In the genomic region with DNA sequence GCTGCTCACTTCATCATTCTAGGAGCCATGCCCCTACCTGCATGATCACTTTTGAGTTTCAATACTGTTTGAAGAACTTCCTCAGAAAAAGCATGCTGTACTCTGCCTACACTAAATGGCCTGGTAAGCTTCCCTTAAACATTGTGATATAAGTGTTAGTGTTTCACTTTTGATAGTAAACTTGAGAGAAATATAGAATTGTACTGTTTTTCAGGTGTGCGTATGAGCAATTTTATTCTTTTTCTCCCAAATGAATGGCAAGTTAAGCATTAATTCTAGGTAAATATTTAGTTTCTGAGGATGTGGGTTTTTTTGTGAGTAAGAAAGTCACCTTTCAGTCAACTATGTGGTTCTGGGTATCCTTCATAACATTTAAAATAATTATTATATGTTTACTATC, we compare ENCODE assay signal across 19 cellular contexts.
DNase-seq lines count a peak whose midpoint lies in the region; ATAC-seq lines count a peak whose summit lies in the region.
"Had no signal": no experiment of that assay in that cellular context is flagged by ENCODE, and none has a peak within 500 bp of the region (broad histone marks: within the 10 kb centered on the region; RNA-seq: fewer than 3 reads in every experiment).

No MANE protein-coding gene starts in this region.

- no peaks in the 10 kb centered on the region for H3K27me3 Mint-ChIP-seq in activated naive CD8-positive, alpha-beta T cell treated with anti-CD3 and anti-CD28 coated beads, Interleukin-2, amount 50 U/mL, for 24 hours
- H3K27me3 Mint-ChIP-seq in activated naive CD8-positive, alpha-beta T cell treated with anti-CD3 and anti-CD28 coated beads for 36 hours: no peaks in the 10 kb centered on the region
- H3K27me3 Mint-ChIP-seq: CD4-positive, CD25-positive, alpha-beta regulatory T cell had no signal

- no peak for DNase-seq in activated naive CD8-positive, alpha-beta T cell treated with anti-CD3 and anti-CD28 coated beads, Interleukin-2, amount 50 U/mL, for 24 hours
- DNase-seq in activated naive CD8-positive, alpha-beta T cell treated with anti-CD3 and anti-CD28 coated beads for 36 hours: no peak
- no peak for DNase-seq in midbrain (lab: John Stamatoyannopoulos, UW)
- no peak for DNase-seq in NCI-H748 (lab: John Stamatoyannopoulos, UW; ENCODE audit: unreplicated experiment)
- DNase-seq: ACHN, Calu3, DMS79, HCEC 1CT, NCI-H1105 treated with DMSO at 0.1 percent for 48 hours, NCI-H1930, NCI-H2171, NCI-H82, Right ventricle myocardium superior had no signal

- peaks cover 57% of the 10 kb centered on the region for H3K36me3 Mint-ChIP-seq in activated naive CD8-positive, alpha-beta T cell treated with anti-CD3 and anti-CD28 coated beads, Interleukin-2, amount 50 U/mL, for 24 hours (ENCODE audit: low read depth)
- H3K36me3 Mint-ChIP-seq in activated naive CD8-positive, alpha-beta T cell treated with anti-CD3 and anti-CD28 coated beads for 36 hours: peaks cover 63% of the 10 kb centered on the region

- H3K4me3 Mint-ChIP-seq in activated naive CD8-positive, alpha-beta T cell treated with anti-CD3 and anti-CD28 coated beads, Interleukin-2, amount 50 U/mL, for 24 hours: no peak overlapping the region
- H3K4me3 Mint-ChIP-seq in activated naive CD8-positive, alpha-beta T cell treated with anti-CD3 and anti-CD28 coated beads for 36 hours: no peak overlapping the region
- H3K4me3 Mint-ChIP-seq: CD4-positive, CD25-positive, alpha-beta regulatory T cell had no signal

- H3K27ac Mint-ChIP-seq in activated naive CD8-positive, alpha-beta T cell treated with anti-CD3 and anti-CD28 coated beads, Interleukin-2, amount 50 U/mL, for 24 hours: peak overlapping the region; percentile 18
- H3K27ac Mint-ChIP-seq in activated naive CD8-positive, alpha-beta T cell treated with anti-CD3 and anti-CD28 coated beads for 36 hours: no peak overlapping the region
- H3K27ac Mint-ChIP-seq: CD4-positive, CD25-positive, alpha-beta regulatory T cell had no signal

- H3K9me3 Mint-ChIP-seq in activated naive CD8-positive, alpha-beta T cell treated with anti-CD3 and anti-CD28 coated beads, Interleukin-2, amount 50 U/mL, for 24 hours: no peaks in the 10 kb centered on the region
- peaks cover 2% of the 10 kb centered on the region for H3K9me3 Mint-ChIP-seq in activated naive CD8-positive, alpha-beta T cell treated with anti-CD3 and anti-CD28 coated beads for 36 hours

- H3K4me1 Mint-ChIP-seq in activated naive CD8-positive, alpha-beta T cell treated with anti-CD3 and anti-CD28 coated beads, Interleukin-2, amount 50 U/mL, for 24 hours: peaks cover 2% of the 10 kb centered on the region
- H3K4me1 Mint-ChIP-seq in activated naive CD8-positive, alpha-beta T cell treated with anti-CD3 and anti-CD28 coated beads for 36 hours: peaks cover 3% of the 10 kb centered on the region

- ATAC-seq in activated naive CD8-positive, alpha-beta T cell treated with anti-CD3 and anti-CD28 coated beads, Interleukin-2, amount 50 U/mL, for 24 hours: no peak
- ATAC-seq in GM21390 (IDR thresholded peaks at IDR 0.05; ENCODE audit: unreplicated experiment): peak; percentile 72
- peak; percentile 86 for ATAC-seq in HG03097 (IDR thresholded peaks at IDR 0.05; ENCODE audit: low FRiP score, unreplicated experiment)
- ATAC-seq in GM21447 (IDR thresholded peaks at IDR 0.05; ENCODE audit: unreplicated experiment): no peak
- ATAC-seq: HepG2, Panc1 had no signal

Comparison
In these comparisons a context has a peak if more than half of its experiments do, and no peak if none do; other contexts are left out.
1. ATAC-seq: peak in GM21390 (single experiment) and HG03097 (single experiment); none in activated naive CD8-positive, alpha-beta T cell treated with anti-CD3 and anti-CD28 coated beads, Interleukin-2, amount 50 U/mL, for 24 hours (single experiment) and GM21447 (single experiment).